In the genomic region with DNA sequence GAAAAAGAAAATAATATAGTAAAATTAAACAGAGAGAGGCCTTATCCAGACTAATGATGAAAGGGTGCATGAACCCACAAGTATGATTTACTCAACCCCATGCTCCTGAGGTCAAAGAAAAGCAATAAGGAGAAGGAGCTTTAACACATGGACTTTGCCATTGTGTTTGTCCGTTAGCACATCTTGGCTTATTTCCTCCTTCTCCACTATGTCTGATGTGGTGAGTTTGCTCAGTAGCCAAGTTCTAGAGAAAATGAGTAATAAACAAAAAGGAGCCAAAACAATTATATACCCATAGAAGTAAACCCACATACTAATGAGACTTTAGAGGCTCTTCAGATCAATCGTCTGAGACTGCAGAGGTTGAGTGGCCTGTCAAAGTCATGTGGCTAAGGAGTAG, we compare ENCODE assay signal across 16 cellular contexts. TPM values are rescaled to one million over a fixed set of nuclear protein-coding genes. Genes with fewer than 3 reads are reported as not detected.
A peak's percentile ranks its signal among the peaks of the same experiment; 100 is the strongest.
DNase-seq lines count a peak whose midpoint lies in the region; ATAC-seq and TF ChIP-seq lines count a peak whose summit lies in the region.
"Had no signal": no experiment of that assay in that cellular context is flagged by ENCODE, and none has a peak within 500 bp of the region (broad histone marks: within the 10 kb centered on the region; RNA-seq: fewer than 3 reads in every experiment).

No MANE protein-coding gene starts in this region.

- H3K79me2 ChIP-seq in hepatocyte, result no peaks in the 10 kb centered on the region
- no peaks in the 10 kb centered on the region for H3K79me2 ChIP-seq in smooth muscle cell (ENCODE audit: low read depth)

- H4K20me1 ChIP-seq in hepatocyte (ENCODE audit: insufficient read depth, poor library complexity, severe bottlenecking) (no peaks in the 10 kb centered on the region), smooth muscle cell (ENCODE audit: low read depth) (no peaks in the 10 kb centered on the region)

- H3K27ac Mint-ChIP-seq in CD8-positive, alpha-beta memory T cell, result no peak overlapping the region
- H3K27ac Mint-ChIP-seq in chondrocyte (ENCODE audit: unreplicated experiment), result peak overlapping the region; percentile 63
- H3K27ac Mint-ChIP-seq: activated T-helper 17 cell treated with anti-CD3 and anti-CD28 coated beads, Interleukin-2, amount 50 U/mL, for 72 hours had no signal

- no peaks in the 10 kb centered on the region for H3K4me1 Mint-ChIP-seq in CD8-positive, alpha-beta memory T cell
- peaks cover 56% of the 10 kb centered on the region for H3K4me1 Mint-ChIP-seq in chondrocyte (ENCODE audit: low read depth)

- POLR2A ChIA-PET in CD8-positive, alpha-beta memory T cell (lab: Charles Lee), result no interaction called here

- whole genome bisulfite sequencing in hepatocyte (ENCODE audit: low lambda C conversion rate, missing lambda C conversion rate), result 82% methylated on average over 2 of the region's 2 CpGs
- WGBS in smooth muscle cell (ENCODE audit: low lambda C conversion rate), result 67% methylated on average over 2 of the region's 2 CpGs

- H2AFZ ChIP-seq in hepatocyte, result no peak overlapping the region
- H2AFZ ChIP-seq in smooth muscle cell (ENCODE audit: low read depth), result peak overlapping the region; percentile 85

- H3K36me3 ChIP-seq in CD8-positive, alpha-beta memory T cell (ENCODE audit: insufficient read depth, low read length), result no peaks in the 10 kb centered on the region
- no peaks in the 10 kb centered on the region for H3K36me3 ChIP-seq in hepatocyte (replicated peaks; ENCODE audit: insufficient read depth, low read depth)
- H3K36me3 ChIP-seq in smooth muscle cell (ENCODE audit: low read depth), result no peaks in the 10 kb centered on the region

- H3K27me3 ChIP-seq in CD8-positive, alpha-beta memory T cell (ENCODE audit: insufficient read depth, low read length, poor library complexity, severe bottlenecking), result no peaks in the 10 kb centered on the region
- H3K27me3 ChIP-seq in hepatocyte (no peaks in the 10 kb centered on the region), smooth muscle cell (ENCODE audit: low read depth) (no peaks in the 10 kb centered on the region)

- peak overlapping the region; percentile 37 for H3K9ac ChIP-seq in smooth muscle cell (ENCODE audit: low read depth)

- no peak for TF ChIP-seq CTCF in chondrocyte (IDR thresholded peaks at IDR 0.05)
- TF ChIP-seq CTCF in hepatocyte (IDR thresholded peaks at IDR 0.05; ENCODE audit: poor library complexity), result no peak
- TF ChIP-seq CTCF in smooth muscle cell (IDR thresholded peaks at IDR 0.05; ENCODE audit: borderline replicate concordance, insufficient read depth, poor library complexity, severe bottlenecking), result no peak

- H3K4me2 ChIP-seq in hepatocyte (peak overlapping the region; percentile 14), smooth muscle cell (peak overlapping the region; percentile 73)

- H3K9me3 Mint-ChIP-seq in CD8-positive, alpha-beta memory T cell, result peaks cover 0 to 3% (median 0%) of the 10 kb centered on the region in 5 donors
- peaks cover 9% of the 10 kb centered on the region for H3K9me3 Mint-ChIP-seq in chondrocyte (ENCODE audit: low read depth)
- H3K9me3 Mint-ChIP-seq: activated T-helper 17 cell treated with anti-CD3 and anti-CD28 coated beads, Interleukin-2, amount 50 U/mL, for 72 hours had no signal

- CTCF ChIA-PET in CD8-positive, alpha-beta memory T cell (lab: Charles Lee), result interaction anchor here (1.3 to 1.6 kb wide), 1 partner anchor 98 kb away, joined by 3 to 4 read pairs; no protein-coding TSS in a partner anchor

- no peak for ATAC-seq in GM21825 (IDR thresholded peaks at IDR 0.05; ENCODE audit: unreplicated experiment)
- ATAC-seq in HG02938 (IDR thresholded peaks at IDR 0.05; ENCODE audit: unreplicated experiment), result no peak
- ATAC-seq: activated T-helper 17 cell treated with anti-CD3 and anti-CD28 coated beads, Interleukin-2, amount 50 U/mL, for 72 hours; HCT116 had no signal

- H3F3A ChIP-seq in smooth muscle cell (ENCODE audit: low read depth), result peaks cover 14% of the 10 kb centered on the region

- H3K4me1 ChIP-seq in CD8-positive, alpha-beta memory T cell (ENCODE audit: insufficient read depth, low read length), result peaks cover 8% of the 10 kb centered on the region
- peaks cover 30% of the 10 kb centered on the region for H3K4me1 ChIP-seq in hepatocyte (ENCODE audit: insufficient read depth)
- H3K4me1 ChIP-seq in smooth muscle cell (ENCODE audit: low read depth), result peaks cover 29% of the 10 kb centered on the region

- DNase-seq in CD8-positive, alpha-beta memory T cell, result no peak
- DNase-seq in chondrocyte (ENCODE audit: low spot score) (no peak), hepatocyte (ENCODE audit: low spot score) (no peak), smooth muscle cell (lab: John Stamatoyannopoulos, UW; ENCODE audit: unreplicated experiment) (no peak), NCI-H1694 treated with DMSO at 0.1 percent for 48 hours (lab: John Stamatoyannopoulos, UW) (no peak), NCI-H1417 treated with DMSO at 0.1 percent for 48 hours (lab: John Stamatoyannopoulos, UW) (no peak)
- DNase-seq: ACHN, IMR-90, NCI-H748 treated with DMSO at 0.1 percent for 48 hours, SW 1271, trophoblast cell had no signal

- peaks cover 0 to 6% (median 3%) of the 10 kb centered on the region in 3 donors for H3K36me3 Mint-ChIP-seq in CD8-positive, alpha-beta memory T cell
- H3K36me3 Mint-ChIP-seq in chondrocyte (ENCODE audit: low read depth), result peaks cover 3% of the 10 kb centered on the region

- H3K4me3 ChIP-seq in CD8-positive, alpha-beta memory T cell (ENCODE audit: low read length), result no peak overlapping the region
- H3K4me3 ChIP-seq in hepatocyte (no peak overlapping the region), smooth muscle cell (no peak overlapping the region)

- peaks cover 0 to 6% of the 10 kb centered on the region in 2 donors for H3K27me3 Mint-ChIP-seq in CD8-positive, alpha-beta memory T cell
- no peaks in the 10 kb centered on the region for H3K27me3 Mint-ChIP-seq in chondrocyte (ENCODE audit: low read depth)
- H3K27me3 Mint-ChIP-seq: activated T-helper 17 cell treated with anti-CD3 and anti-CD28 coated beads, Interleukin-2, amount 50 U/mL, for 72 hours had no signal

- no peak overlapping the region for H3K4me3 Mint-ChIP-seq in CD8-positive, alpha-beta memory T cell
- H3K4me3 Mint-ChIP-seq in chondrocyte (ENCODE audit: unreplicated experiment), result no peak overlapping the region
- H3K4me3 Mint-ChIP-seq: activated T-helper 17 cell treated with anti-CD3 and anti-CD28 coated beads, Interleukin-2, amount 50 U/mL, for 72 hours had no signal

- H3K9me2 ChIP-seq in hepatocyte (replicated peaks; ENCODE audit: insufficient read depth), result no peaks in the 10 kb centered on the region

- H3K27ac ChIP-seq in CD8-positive, alpha-beta memory T cell (ENCODE audit: low read depth, low read length), result peak overlapping the region; percentile 53
- H3K27ac ChIP-seq in hepatocyte (peak overlapping the region; percentile 25), smooth muscle cell (ENCODE audit: low read depth) (peak overlapping the region; percentile 77)
- H3K27ac ChIP-seq: VCaP had no signal

- H3K9me3 ChIP-seq in CD8-positive, alpha-beta memory T cell (ENCODE audit: low read length), result no peaks in the 10 kb centered on the region
- H3K9me3 ChIP-seq in hepatocyte (ENCODE audit: low read depth) (no peaks in the 10 kb centered on the region), smooth muscle cell (replicated peaks; ENCODE audit: low read depth) (no peaks in the 10 kb centered on the region)

RNA-seq across cellular contexts. Expression of gene ADD3, which starts 26.1 kb away (rescaled TPM):
- 10 to 100 TPM; 39.4 to 50.3 TPM for total RNA-seq in CD8-positive, alpha-beta memory T cell
- 378 TPM for polyA plus RNA-seq in CD8-positive, alpha-beta memory T cell
- 75.1 to 135 TPM (median 80.8 TPM) in 3 replicates for total RNA-seq in chondrocyte
- 206 and 216 TPM in 2 replicates for total RNA-seq in hepatocyte
- 83.2 and 88.6 TPM in 2 replicates for polyA plus RNA-seq in hepatocyte
- total RNA-seq in smooth muscle cell, result 154 and 155 TPM in 2 replicates
- polyA plus RNA-seq in smooth muscle cell, result 66.3 and 75.0 TPM in 2 replicates

RNA-seq across cellular contexts. Expression of gene XPNPEP1, which starts 58.3 kb away (rescaled TPM):
- total RNA-seq in CD8-positive, alpha-beta memory T cell, result 10 to 100 TPM; 50.2 to 56.1 TPM
- polyA plus RNA-seq in CD8-positive, alpha-beta memory T cell, result 29.7 TPM
- total RNA-seq in chondrocyte, result 79.8 to 95.7 TPM (median 80.6 TPM) in 3 replicates
- 89.7 and 99.4 TPM in 2 replicates for total RNA-seq in hepatocyte
- polyA plus RNA-seq in hepatocyte, result 40.2 and 55.5 TPM in 2 replicates
- total RNA-seq in smooth muscle cell, result 115 and 147 TPM in 2 replicates
- 63.0 and 64.3 TPM in 2 replicates for polyA plus RNA-seq in smooth muscle cell

Comparison
In these comparisons a context has a peak if more than half of its experiments do, and no peak if none do; other contexts are left out.
1. H3K27ac ChIP-seq: peak in every context shown above with its lines; median percentile 77 in smooth muscle cell; 53 in CD8-positive, alpha-beta memory T cell; 25 in hepatocyte.